Comparison of ENCODE assay signal across 8 cellular contexts in genomic region chrX:81120270-81120935, GRCh38.
DNase-seq lines count a peak whose midpoint lies in the region; ATAC-seq, FAIRE-seq and TF ChIP-seq lines count a peak whose summit lies in the region.

No MANE protein-coding gene starts in this region.

- BruUV-seq in OCI-LY7 (replicated peaks; lab: Mats Ljungman, UMichigan) = no TSS peak

- no peaks in the 10 kb centered on the region for H3K9me3 Mint-ChIP-seq in activated naive CD4-positive, alpha-beta T cell treated with anti-CD3 and anti-CD28 coated beads, Interleukin-2, amount 10 ng/mL, durations not matched to agents 7 days and 5 days

- peaks cover 15% of the 10 kb centered on the region for H3K27me3 ChIP-seq in neuron (ENCODE audit: insufficient read depth, low read length)

- H3K27ac ChIP-seq in OCI-LY7 (ENCODE audit: low read depth, low read length, poor library complexity, severe bottlenecking) = peak overlapping the region; percentile 58

- CTCF ChIA-PET in activated naive CD4-positive, alpha-beta T cell treated with anti-CD3 and anti-CD28 coated beads, Interleukin-2, amount 10 ng/mL, durations not matched to agents 7 days and 5 days (lab: Charles Lee) = interaction anchor here (1.1 to 2.2 kb wide), 2 partner anchors 82 to 309 kb away, joined by 3 to 7 read pairs; partner anchors contain the start of genes HMGN5 and SH3BGRL
- CTCF ChIA-PET in OCI-LY7 (lab: Charles Lee; ENCODE audit: unreplicated experiment) = no interaction called here

- H3K27me3 Mint-ChIP-seq in activated naive CD4-positive, alpha-beta T cell treated with anti-CD3 and anti-CD28 coated beads, Interleukin-2, amount 10 ng/mL, durations not matched to agents 7 days and 5 days = peaks cover 18% of the 10 kb centered on the region

- FAIRE-seq in GM12892 (lab: Jason Lieb, UNC) = no peak

- peaks cover 14% of the 10 kb centered on the region for H3K36me3 ChIP-seq in OCI-LY7 (ENCODE audit: insufficient read depth, low read length)
- no peaks in the 10 kb centered on the region for H3K36me3 ChIP-seq in neuron (ENCODE audit: insufficient read depth, low read length)

- peak overlapping the region; percentile 91 for H3K27ac Mint-ChIP-seq in activated naive CD4-positive, alpha-beta T cell treated with anti-CD3 and anti-CD28 coated beads, Interleukin-2, amount 10 ng/mL, durations not matched to agents 7 days and 5 days

- H3K36me3 Mint-ChIP-seq in activated naive CD4-positive, alpha-beta T cell treated with anti-CD3 and anti-CD28 coated beads, Interleukin-2, amount 10 ng/mL, durations not matched to agents 7 days and 5 days = no peaks in the 10 kb centered on the region

- intact Hi-C loops in OCI-LY7 (cut with micrococcal nuclease; ENCODE audit: unreplicated experiment) = loop anchor here (2.0 to 5.0 kb wide), 3 partner anchors 82 to 308 kb away; partner anchors contain the start of genes HMGN5 and SH3BGRL

- peak overlapping the region; percentile 89 for H3K4me3 Mint-ChIP-seq in activated naive CD4-positive, alpha-beta T cell treated with anti-CD3 and anti-CD28 coated beads, Interleukin-2, amount 10 ng/mL, durations not matched to agents 7 days and 5 days

- H3K4me3 ChIP-seq in OCI-LY7 (ENCODE audit: low read depth, low read length, poor library complexity, severe bottlenecking) = peak overlapping the region; percentile 82
- peak overlapping the region; percentile 73 for H3K4me3 ChIP-seq in epithelial cell of esophagus (ENCODE audit: low read length)
- peak overlapping the region; percentile 70 for H3K4me3 ChIP-seq in neuron (ENCODE audit: low read length)

- POLR2A ChIA-PET in OCI-LY7 (lab: Charles Lee) = interaction anchor here (0.9 to 1.2 kb wide), 2 partner anchors 81 to 445 kb away, joined by 3 to 4 read pairs; partner anchors contain the start of genes HMGN5 and SH3BGRL

- no peak for TF ChIP-seq POLR2A in GM12892 (IDR thresholded peaks at IDR 0.05; ENCODE audit: low read depth, low read length)

- peak overlapping the region; percentile 70 for H3K4me2 ChIP-seq in OCI-LY7 (ENCODE audit: low read length)

- no peaks in the 10 kb centered on the region for H3K9me2 ChIP-seq in OCI-LY7 (ENCODE audit: insufficient read depth, low read length)

- H3K9me3 ChIP-seq in OCI-LY7 (ENCODE audit: low read length) (no peaks in the 10 kb centered on the region), neuron (ENCODE audit: low read length) (no peaks in the 10 kb centered on the region)

- H3K4me1 Mint-ChIP-seq in activated naive CD4-positive, alpha-beta T cell treated with anti-CD3 and anti-CD28 coated beads, Interleukin-2, amount 10 ng/mL, durations not matched to agents 7 days and 5 days = peaks cover 15% of the 10 kb centered on the region

- peaks cover 30% of the 10 kb centered on the region; the same call in 1 of the 2 replicates for H3K79me2 ChIP-seq in OCI-LY7 (ENCODE audit: insufficient read depth, low read depth, low read length)

- DNase-seq in activated naive CD4-positive, alpha-beta T cell treated with anti-CD3 and anti-CD28 coated beads, Interleukin-2, amount 10 ng/mL, durations not matched to agents 7 days and 5 days = no peak
- DNase-seq in activated naive CD4-positive, alpha-beta T cell (lab: John Stamatoyannopoulos, UW) = no peak
- DNase-seq in OCI-LY7 (ENCODE audit: low spot score) (peak; percentile 17), epithelial cell of esophagus (ENCODE audit: low read depth) (no peak), mucosa of gallbladder (ENCODE audit: low spot score) (no peak), GM12892 (ENCODE audit: insufficient read length) (no peak)

- peak; percentile 27 for ATAC-seq in HG02840 (IDR thresholded peaks at IDR 0.05; ENCODE audit: low FRiP score, unreplicated experiment)

- H3K4me1 ChIP-seq in OCI-LY7 (ENCODE audit: insufficient read depth, low read length, poor library complexity, severe bottlenecking) (peaks cover 15% of the 10 kb centered on the region), neuron (ENCODE audit: insufficient read depth, low read length) (no peaks in the 10 kb centered on the region)

- no peaks in the 10 kb centered on the region for H4K20me1 ChIP-seq in OCI-LY7 (ENCODE audit: insufficient read depth, low read length)

- TF ChIP-seq CTCF in OCI-LY7 (conservative IDR thresholded peaks at IDR 0.05; ENCODE audit: low read length) = no peak
- no peak for TF ChIP-seq CTCF in epithelial cell of esophagus (IDR thresholded peaks at IDR 0.05; ENCODE audit: insufficient read depth, low read depth, low read length, missing control alignments)

- H2AFZ ChIP-seq in OCI-LY7 (ENCODE audit: low read length) = peak overlapping the region; percentile 95; the same call in 1 of the 2 replicates
- H2AFZ ChIP-seq in neuron (ENCODE audit: low read depth, low read length) = peak overlapping the region; percentile 80
